8 cellular contexts compared by ENCODE assay signal in the genomic region with DNA sequence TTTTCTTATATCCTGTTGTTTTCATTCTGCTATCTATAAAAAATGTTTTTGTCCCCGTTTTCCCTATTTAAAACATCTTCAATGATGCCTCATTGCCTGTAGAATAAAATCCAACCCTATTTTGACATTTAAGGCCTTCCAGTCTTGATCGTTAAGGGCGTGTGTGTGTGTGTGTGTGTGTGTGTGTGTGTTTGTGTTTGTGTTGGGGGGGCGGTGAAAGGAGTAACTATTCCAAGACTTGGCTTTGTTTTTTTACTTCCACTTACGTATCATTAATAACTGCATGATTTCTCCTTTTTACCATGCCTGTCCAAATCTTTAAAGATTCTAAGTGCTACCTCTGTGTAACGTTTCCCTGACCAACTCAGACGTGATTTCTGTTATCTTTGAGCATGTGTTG. TPM values are rescaled to one million over a fixed set of nuclear protein-coding genes. Genes with fewer than 3 reads are reported as not detected.
DNase-seq lines count a peak whose midpoint lies in the region; ATAC-seq and TF ChIP-seq lines count a peak whose summit lies in the region.

No MANE protein-coding gene starts in this region.

- peaks cover 0 to 2% of the 10 kb centered on the region in 2 donors for H3K27me3 Mint-ChIP-seq in CD8-positive, alpha-beta memory T cell

- H3K79me2 ChIP-seq in mammary epithelial cell (ENCODE audit: insufficient read depth, low read length): peaks cover 92% of the 10 kb centered on the region

- H3K4me2 ChIP-seq in mammary epithelial cell (ENCODE audit: insufficient read depth, low read depth, low read length): peak overlapping the region; percentile 75

- peaks cover 6 to 49% (median 10%) of the 10 kb centered on the region in 3 donors for H3K36me3 Mint-ChIP-seq in CD8-positive, alpha-beta memory T cell

- peaks cover 46% of the 10 kb centered on the region for H3K4me1 ChIP-seq in CD8-positive, alpha-beta memory T cell (ENCODE audit: insufficient read depth, low read length)
- H3K4me1 ChIP-seq in mammary epithelial cell (ENCODE audit: insufficient read depth, low read length) (peaks cover 11% of the 10 kb centered on the region), mucosa of stomach (ENCODE audit: control insufficient read depth, insufficient read depth, low read length) (no peaks in the 10 kb centered on the region)

- in situ Hi-C loops in mammary epithelial cell (cut with MboI; ENCODE audit: low sequenced_read_pairs in 2 of 2): no loop called here

- H2AFZ ChIP-seq in mammary epithelial cell (ENCODE audit: low read depth, low read length): peak overlapping the region; percentile 15

- no peaks in the 10 kb centered on the region for H4K20me1 ChIP-seq in mammary epithelial cell (ENCODE audit: insufficient read depth, low read length)

- H3K4me3 ChIP-seq in CD8-positive, alpha-beta memory T cell (ENCODE audit: low read length): peak overlapping the region; percentile 89
- H3K4me3 ChIP-seq in MG63: peak overlapping the region; percentile 88
- H3K4me3 ChIP-seq in mammary epithelial cell (replicated peaks in 1 of 3; ENCODE audit: insufficient read depth in 1 of 3, low read depth in 2 of 3, low read length in 3 of 3): peak overlapping the region; percentile 93 to 94 (median 94)
- peak overlapping the region; percentile 90 for H3K4me3 ChIP-seq in mucosa of stomach (ENCODE audit: low read length)

- peak overlapping the region; percentile 91 to 100 (median 99) for H3K4me3 Mint-ChIP-seq in CD8-positive, alpha-beta memory T cell

- no peaks in the 10 kb centered on the region for H3K27me3 ChIP-seq in CD8-positive, alpha-beta memory T cell (ENCODE audit: insufficient read depth, low read length, poor library complexity, severe bottlenecking)
- H3K27me3 ChIP-seq in MG63 (no peaks in the 10 kb centered on the region), mammary epithelial cell (ENCODE audit: insufficient read depth, low read length) (no peaks in the 10 kb centered on the region), mucosa of stomach (ENCODE audit: control insufficient read depth, insufficient read depth, low read length) (no peaks in the 10 kb centered on the region)

- 20% methylated on average over 6 of the region's 7 CpGs for WGBS in mammary epithelial cell (ENCODE audit: low coverage, missing lambda C conversion rate)

- no peak for TF ChIP-seq CTCF in mammary epithelial cell (conservative IDR thresholded peaks at IDR 0.05 in 1 of 2, IDR thresholded peaks at IDR 0.05 in 1 of 2; ENCODE audit: extremely low read depth in 1 of 2, insufficient read depth in 1 of 2, low read depth in 1 of 2, low read length in 2 of 2)

- no TSS peak for BruUV-seq in mammary epithelial cell (replicated peaks; lab: Mats Ljungman, UMichigan)

- POLR2A ChIA-PET in CD8-positive, alpha-beta memory T cell (lab: Charles Lee): no interaction called here

- dilution Hi-C loops in mammary epithelial cell (cut with HindIII; ENCODE audit: low sequenced_read_pairs): no loop called here

- H3K9ac ChIP-seq in mammary epithelial cell (ENCODE audit: insufficient read depth, low read length): peak overlapping the region; percentile 98
- peak overlapping the region; percentile 87 for H3K9ac ChIP-seq in mucosa of stomach (ENCODE audit: low read length)

- DNase-seq in CD8-positive, alpha-beta memory T cell: no peak
- peak; percentile 13 for DNase-seq in MG63
- DNase-seq in mammary epithelial cell: peak; percentile 12
- DNase-seq in GF-D8 (lab: John Stamatoyannopoulos, UW): no peak
- no peak for DNase-seq in substantia nigra (lab: John Stamatoyannopoulos, UW)

- no peak for ATAC-seq in HG03135 (IDR thresholded peaks at IDR 0.05; ENCODE audit: unreplicated experiment)
- no peak for ATAC-seq in GM21619 (IDR thresholded peaks at IDR 0.05; ENCODE audit: unreplicated experiment)

- H3K9me3 Mint-ChIP-seq in CD8-positive, alpha-beta memory T cell: no peaks in the 10 kb centered on the region

- peaks cover 59 to 76% (median 75%) of the 10 kb centered on the region in 3 donors for H3K4me1 Mint-ChIP-seq in CD8-positive, alpha-beta memory T cell

- no peaks in the 10 kb centered on the region for H3K9me3 ChIP-seq in CD8-positive, alpha-beta memory T cell (ENCODE audit: low read length)
- no peaks in the 10 kb centered on the region for H3K9me3 ChIP-seq in MG63
- no peaks in the 10 kb centered on the region for H3K9me3 ChIP-seq in mammary epithelial cell (replicated peaks; ENCODE audit: insufficient read depth, low read length)
- no peaks in the 10 kb centered on the region for H3K9me3 ChIP-seq in mucosa of stomach (ENCODE audit: control insufficient read depth, low read length)

- intact Hi-C loops in mammary epithelial cell (cut with micrococcal nuclease): no loop called here

- peak overlapping the region; percentile 89 for H3K27ac ChIP-seq in CD8-positive, alpha-beta memory T cell (ENCODE audit: low read depth, low read length)
- H3K27ac ChIP-seq in mammary epithelial cell (ENCODE audit: insufficient read depth, low read depth, low read length): peak overlapping the region; percentile 90
- no peak overlapping the region for H3K27ac ChIP-seq in substantia nigra (ENCODE audit: low read depth, low read length, poor library complexity, severe bottlenecking)

- peak overlapping the region; percentile 79 to 100 (median 98) for H3K27ac Mint-ChIP-seq in CD8-positive, alpha-beta memory T cell

- H3K36me3 ChIP-seq in CD8-positive, alpha-beta memory T cell (ENCODE audit: insufficient read depth, low read length): peaks cover 6% of the 10 kb centered on the region
- H3K36me3 ChIP-seq in MG63 (peaks cover 42% of the 10 kb centered on the region), mammary epithelial cell (ENCODE audit: insufficient read depth, low read length) (peaks cover 16% of the 10 kb centered on the region), mucosa of stomach (ENCODE audit: control insufficient read depth, insufficient read depth, low read length) (no peaks in the 10 kb centered on the region)

- CTCF ChIA-PET in CD8-positive, alpha-beta memory T cell (lab: Charles Lee): no interaction called here
- CTCF ChIA-PET in mammary epithelial cell (lab: Charles Lee; ENCODE audit: low non-redundant PET): no interaction called here

RNA-seq across cellular contexts. Expression of gene PIBF1, which starts 0.8 kb away (rescaled TPM):
- total RNA-seq in CD8-positive, alpha-beta memory T cell: 10 to 100 TPM; 20.2 to 21.7 TPM
- polyA plus RNA-seq in CD8-positive, alpha-beta memory T cell: 17.7 TPM
- total RNA-seq in MG63 (2014; rRNA removed; shearing (Covaris generic); ENCODE audit: low replicate concordance): 8.5 and 9.3 TPM in 2 replicates
- total RNA-seq in mammary epithelial cell: 10 to 100 TPM; 10.2 to 16.3 TPM
- polyA plus RNA-seq in mammary epithelial cell: 4.4 TPM
- polyA minus RNA-seq in mammary epithelial cell: 0.47 TPM

RNA-seq across cellular contexts. Expression of gene DIS3, which starts 1.0 kb away (rescaled TPM):
- 10 to 100 TPM; 57.0 to 58.1 TPM for total RNA-seq in CD8-positive, alpha-beta memory T cell
- 14.3 TPM for polyA plus RNA-seq in CD8-positive, alpha-beta memory T cell
- 29.7 and 42.5 TPM in 2 replicates for total RNA-seq in MG63 (2014; rRNA removed; shearing (Covaris generic); ENCODE audit: low replicate concordance)
- total RNA-seq in mammary epithelial cell: 10 to 100 TPM; 38.7 to 42.1 TPM
- polyA plus RNA-seq in mammary epithelial cell: 19.6 TPM
- 34.1 TPM for polyA minus RNA-seq in mammary epithelial cell

RNA-seq across cellular contexts. Expression of gene BORA, which starts 55.0 kb away (rescaled TPM):
- total RNA-seq in CD8-positive, alpha-beta memory T cell: 10 to 100 TPM; 10.7 to 12.1 TPM
- 7.8 TPM for polyA plus RNA-seq in CD8-positive, alpha-beta memory T cell
- 14.8 and 42.6 TPM in 2 replicates for total RNA-seq in MG63 (2014; rRNA removed; shearing (Covaris generic); ENCODE audit: low replicate concordance)
- 1 to 10 TPM; 3.5 to 9.2 TPM for total RNA-seq in mammary epithelial cell
- polyA plus RNA-seq in mammary epithelial cell: 2.9 TPM
- polyA minus RNA-seq in mammary epithelial cell: 5.7 TPM

RNA-seq across cellular contexts. Expression of gene MZT1, which starts 55.3 kb away (rescaled TPM):
- 10 to 100 TPM; 26.3 to 30.6 TPM for total RNA-seq in CD8-positive, alpha-beta memory T cell
- polyA plus RNA-seq in CD8-positive, alpha-beta memory T cell: 7.8 TPM
- 36.4 and 63.3 TPM in 2 replicates for total RNA-seq in MG63 (2014; rRNA removed; shearing (Covaris generic); ENCODE audit: low replicate concordance)
- total RNA-seq in mammary epithelial cell: 10 to 100 TPM; 10.7 to 18.0 TPM
- polyA plus RNA-seq in mammary epithelial cell: 7.0 TPM
- 12.0 TPM for polyA minus RNA-seq in mammary epithelial cell

Comparison
In these comparisons a context has a peak if more than half of its experiments do, and no peak if none do; other contexts are left out.
1. DNase-seq: peak in MG63 (single experiment) and mammary epithelial cell (single experiment); none in CD8-positive, alpha-beta memory T cell (0 of 5), GF-D8 (single experiment) and substantia nigra (0 of 49).
2. Peak in every context shown above with its lines, with median percentiles within 50 percentile points of each other: H3K4me3 ChIP-seq.